In genomic region chr11:66728760-66729385, GRCh38 we compare ENCODE assay signal across 8 cellular contexts. TPM values are rescaled to one million over a fixed set of nuclear protein-coding genes. Genes with fewer than 3 reads are reported as not detected.
DNase-seq lines count a peak whose midpoint lies in the region; ATAC-seq, FAIRE-seq and TF ChIP-seq lines count a peak whose summit lies in the region.

Gene SPTBN2 (minus strand): TSS chr11:66729216. CDS start chr11:66721240, 7,976 bp downstream.

- H3K4me3 ChIP-seq in mammary epithelial cell (replicated peaks in 1 of 3; ENCODE audit: insufficient read depth in 1 of 3, low read depth in 2 of 3, low read length in 3 of 3): peak within 1 kb of the TSS; percentile 33 to 68 (median 40)
- peak within 1 kb of the TSS; percentile 48 to 69 (median 57) for H3K4me3 ChIP-seq in HepG2 (replicated peaks in 1 of 3; ENCODE audit: insufficient read depth in 1 of 3, low read depth in 2 of 3, low read length in 3 of 3)
- H3K4me3 ChIP-seq in thoracic aorta: peak within 1 kb of the TSS; percentile 67

- H3K27me3 ChIP-seq in mammary epithelial cell (ENCODE audit: insufficient read depth, low read length): no peaks in the 10 kb centered on the region
- peaks cover 6 to 48% of the 10 kb centered on the region in 2 experiments for H3K27me3 ChIP-seq in HepG2 (ENCODE audit: control insufficient read depth in 1 of 2, insufficient read depth in 2 of 2, low read length in 2 of 2)
- no peaks in the 10 kb centered on the region for H3K27me3 ChIP-seq in thoracic aorta (replicated peaks; ENCODE audit: insufficient read depth)

- H3K9me3 ChIP-seq in mammary epithelial cell (replicated peaks; ENCODE audit: insufficient read depth, low read length) (no peaks in the 10 kb centered on the region), HepG2 (ENCODE audit: low read length) (no peaks in the 10 kb centered on the region), thoracic aorta (no peaks in the 10 kb centered on the region)

- CTCF ChIA-PET in mammary epithelial cell (lab: Charles Lee; ENCODE audit: low non-redundant PET) (no interaction called here), HepG2 (lab: Yijun Ruan, JAX; ENCODE audit: low intra/inter-chr PET ratio, low total read pairs) (no interaction called here)

- ATAC-seq in HepG2 (no peak), thoracic aorta (ENCODE audit: insufficient number of reproducible peaks, low FRiP score, low read depth) (no peak), HG02763 (IDR thresholded peaks at IDR 0.05; ENCODE audit: unreplicated experiment) (no peak), GM21717 (IDR thresholded peaks at IDR 0.05; ENCODE audit: unreplicated experiment) (no peak)

- TF ChIP-seq CTCF in mammary epithelial cell (conservative IDR thresholded peaks at IDR 0.05 in 1 of 2, IDR thresholded peaks at IDR 0.05 in 1 of 2; ENCODE audit: extremely low read depth in 1 of 2, insufficient read depth in 1 of 2, low read depth in 1 of 2, low read length in 2 of 2): no peak
- TF ChIP-seq CTCF in HepG2 (CRISPR knock-in tag; IDR thresholded peaks at IDR 0.05): no peak
- TF ChIP-seq CTCF in thoracic aorta (IDR thresholded peaks at IDR 0.05): no peak

- in situ Hi-C loops in mammary epithelial cell (cut with MboI; ENCODE audit: low sequenced_read_pairs in 2 of 2) (no loop called here), HepG2 (cut with HindIII; ENCODE audit: extremely low pct_ligation_motif_present, low pct_unique_long_range_greater_than_20kb) (no loop called here)

- WGBS in mammary epithelial cell (ENCODE audit: low coverage, missing lambda C conversion rate): 36% methylated on average over 17 of the region's 23 CpGs
- 5% methylated on average over 22 of the region's 23 CpGs for WGBS in HepG2 (ENCODE audit: low lambda C conversion rate)

- no TSS peak for BruUV-seq in mammary epithelial cell (replicated peaks; lab: Mats Ljungman, UMichigan)
- BruUV-seq in HepG2 (replicated peaks; lab: Mats Ljungman, UMichigan): no TSS peak

- no peak for TF ChIP-seq POLR2A in HepG2 (IDR thresholded peaks at IDR 0.05; ENCODE audit: insufficient read depth in 1 of 2, low read depth in 2 of 2, low read length in 2 of 2)

- DNase-seq in DMS53 (lab: John Stamatoyannopoulos, UW) (peak; percentile 78), NAMALWA (ENCODE audit: low spot score) (peak; percentile 36), mammary epithelial cell (no peak), HepG2 (ENCODE audit: low spot score) (no peak), thoracic aorta (ENCODE audit: low spot score) (no peak)
- DNase-seq in activated CD8-positive, alpha-beta memory T cell treated with anti-CD3 and anti-CD28 coated beads for 24 hours: no peak

- H3K9ac ChIP-seq in mammary epithelial cell (ENCODE audit: insufficient read depth, low read length): no peak within 1 kb of the TSS
- no peak within 1 kb of the TSS for H3K9ac ChIP-seq in HepG2 (ENCODE audit: insufficient read depth, low read depth, low read length)

- FAIRE-seq in HepG2 (lab: Jason Lieb, UNC): no peak

- peak within 1 kb of the TSS; percentile 88 for H2AFZ ChIP-seq in mammary epithelial cell (ENCODE audit: low read depth, low read length)
- H2AFZ ChIP-seq in HepG2 (ENCODE audit: low read length): no peak within 1 kb of the TSS

- H4K20me1 ChIP-seq in mammary epithelial cell (ENCODE audit: insufficient read depth, low read length) (no peaks in the 10 kb centered on the region), HepG2 (ENCODE audit: insufficient read depth, low read length) (no peaks in the 10 kb centered on the region)

- POLR2A ChIA-PET in HepG2 (lab: Yijun Ruan, JAX): no interaction called here

- dilution Hi-C loops in mammary epithelial cell (cut with HindIII; ENCODE audit: low sequenced_read_pairs): no loop called here

- H3K4me1 ChIP-seq in mammary epithelial cell (ENCODE audit: insufficient read depth, low read length): peaks cover 9% of the 10 kb centered on the region
- H3K4me1 ChIP-seq in HepG2 (ENCODE audit: insufficient read depth, low read length): peaks cover 22% of the 10 kb centered on the region
- peaks cover 0 to 12% of the 10 kb centered on the region in 2 donors for H3K4me1 ChIP-seq in thoracic aorta (ENCODE audit: control insufficient read depth in 1 of 2, low read depth in 2 of 2)

- intact Hi-C loops in mammary epithelial cell (cut with micrococcal nuclease) (no loop called here), HepG2 (cut with micrococcal nuclease; ENCODE audit: unreplicated experiment) (no loop called here)

- H3K4me2 ChIP-seq in mammary epithelial cell (ENCODE audit: insufficient read depth, low read depth, low read length): peak within 1 kb of the TSS; percentile 85
- H3K4me2 ChIP-seq in HepG2 (ENCODE audit: low read depth, low read length): peak within 1 kb of the TSS; percentile 81

- TF ChIP-seq EP300 in HepG2 (IDR thresholded peaks at IDR 0.05; ENCODE audit: low read depth in 2 of 2, low read length in 2 of 2) (no peak), HepG2 (CRISPR knock-in tag; IDR thresholded peaks at IDR 0.05; ENCODE audit: borderline replicate concordance) (no peak)

- no peak for TF ChIP-seq RAD21 in HepG2 (CRISPR knock-in tag; IDR thresholded peaks at IDR 0.05)

- H3K36me3 ChIP-seq in mammary epithelial cell (ENCODE audit: insufficient read depth, low read length) (no peaks in the 10 kb centered on the region), HepG2 (replicated peaks in 1 of 2; ENCODE audit: control insufficient read depth in 1 of 2, insufficient read depth in 2 of 2, low read length in 2 of 2) (no peaks in the 10 kb centered on the region), thoracic aorta (no peaks in the 10 kb centered on the region)

- H3K79me2 ChIP-seq in mammary epithelial cell (ENCODE audit: insufficient read depth, low read length): no peaks in the 10 kb centered on the region
- no peaks in the 10 kb centered on the region for H3K79me2 ChIP-seq in HepG2 (ENCODE audit: insufficient read depth, low read length)

- no peak within 1 kb of the TSS for H3K27ac ChIP-seq in mammary epithelial cell (ENCODE audit: insufficient read depth, low read depth, low read length)
- no peak within 1 kb of the TSS for H3K27ac ChIP-seq in HepG2 (ENCODE audit: extremely low read length, insufficient read depth, low read length)
- no peak within 1 kb of the TSS for H3K27ac ChIP-seq in thoracic aorta

TF ChIP-seq in HepG2, 621 proteins besides CTCF, POLR2A, EP300 and RAD21 (continues in another document):
- TF ChIP-seq ZNF567 (CRISPR knock-in tag; IDR thresholded peaks at IDR 0.05; ENCODE audit: borderline replicate concordance): no peak
- TF ChIP-seq IRF2 (CRISPR knock-in tag; IDR thresholded peaks at IDR 0.05): no peak
- TF ChIP-seq EZH2 (conservative IDR thresholded peaks at IDR 0.05; ENCODE audit: low read depth, low read length): peak; percentile 87; the same call in 1 of the 2 replicates

RNA-seq across cellular contexts. Expression of gene SPTBN2, which starts in this region (rescaled TPM):
- total RNA-seq in mammary epithelial cell (10 to 100 TPM; 24.8 to 57.2 TPM), HepG2 (2016; rRNA removed; fragmentation: Illumina TruSeq; extraction: Trizol) (1.2 and 4.0 TPM in 2 replicates), thoracic aorta (1 to 10 TPM; 1.2 to 5.6 TPM)
- polyA plus RNA-seq in mammary epithelial cell (10.9 TPM), HepG2 (2011; rRNA removed) (0.65 and 2.0 TPM in 2 replicates)
- polyA minus RNA-seq in mammary epithelial cell: 35.6 TPM
- 0.51 and 1.1 TPM in 2 replicates for total RNA-seq in HepG2 (2016; cell fraction: cytosol; rRNA removed; fragmentation: Illumina TruSeq; extraction: Trizol; ENCODE audit: low read depth)
- total RNA-seq in HepG2 (2016; cell fraction: insoluble cytoplasmic fraction; rRNA removed; fragmentation: Illumina TruSeq; extraction: Trizol): 1.4 and 4.7 TPM in 2 replicates
- 0.34 and 0.53 TPM in 2 replicates for total RNA-seq in HepG2 (2016; cell fraction: membrane; rRNA removed; fragmentation: Illumina TruSeq; extraction: Trizol)
- 5.5 and 7.1 TPM in 2 replicates for total RNA-seq in HepG2 (2016; cell fraction: nucleus; rRNA removed; fragmentation: Illumina TruSeq; extraction: Trizol)
- polyA plus RNA-seq in HepG2 (2011; cell fraction: cytosol; rRNA removed): 0.69 and 0.91 TPM in 2 replicates
- 8.8 and 9.0 TPM in 2 replicates for polyA plus RNA-seq in HepG2 (2011; cell fraction: nucleus; rRNA removed)
- 1.2 and 2.0 TPM in 2 replicates for polyA plus RNA-seq in HepG2 (2012)
- 0.15 and 0.21 TPM in 2 replicates for polyA plus RNA-seq in HepG2 (2016; cell fraction: cytosol; fragmentation: Illumina TruSeq; extraction: Trizol; ENCODE audit: low read depth)
- polyA plus RNA-seq in HepG2 (2016; cell fraction: insoluble cytoplasmic fraction; fragmentation: Illumina TruSeq; extraction: Trizol; ENCODE audit: low read depth): 1.0 and 2.0 TPM in 2 replicates
- polyA plus RNA-seq in HepG2 (2016; cell fraction: membrane; fragmentation: Illumina TruSeq; extraction: Trizol; ENCODE audit: low read depth): 0.35 and 0.48 TPM in 2 replicates
- 8.1 and 13.3 TPM in 2 replicates for polyA plus RNA-seq in HepG2 (2016; cell fraction: nucleus; fragmentation: Illumina TruSeq; extraction: Trizol; ENCODE audit: insufficient read depth, low read depth)
- 2.5 and 62.0 TPM in 2 replicates for polyA minus RNA-seq in HepG2 (2011; rRNA and poly(A)+ RNA removed; ENCODE audit: low replicate concordance)
- 1.1 and 2.7 TPM in 2 replicates for polyA minus RNA-seq in HepG2 (2011; cell fraction: cytosol; rRNA and poly(A)+ RNA removed)
- polyA minus RNA-seq in HepG2 (2011; cell fraction: nucleus; rRNA and poly(A)+ RNA removed): 3.5 and 4.8 TPM in 2 replicates

Comparison
In these comparisons a context has a peak if more than half of its experiments do, and no peak if none do; other contexts are left out.
1. DNase-seq: peak in DMS53 (single experiment) and NAMALWA (single experiment); none in mammary epithelial cell (single experiment), HepG2 (single experiment), thoracic aorta (single experiment) and activated CD8-positive, alpha-beta memory T cell treated with anti-CD3 and anti-CD28 coated beads for 24 hours (single experiment).
2. Peak in every context shown above with its lines, with median percentiles within 50 percentile points of each other: H3K4me3 ChIP-seq.